Comparison of ENCODE assay signal across 10 cellular contexts in the genomic region with DNA sequence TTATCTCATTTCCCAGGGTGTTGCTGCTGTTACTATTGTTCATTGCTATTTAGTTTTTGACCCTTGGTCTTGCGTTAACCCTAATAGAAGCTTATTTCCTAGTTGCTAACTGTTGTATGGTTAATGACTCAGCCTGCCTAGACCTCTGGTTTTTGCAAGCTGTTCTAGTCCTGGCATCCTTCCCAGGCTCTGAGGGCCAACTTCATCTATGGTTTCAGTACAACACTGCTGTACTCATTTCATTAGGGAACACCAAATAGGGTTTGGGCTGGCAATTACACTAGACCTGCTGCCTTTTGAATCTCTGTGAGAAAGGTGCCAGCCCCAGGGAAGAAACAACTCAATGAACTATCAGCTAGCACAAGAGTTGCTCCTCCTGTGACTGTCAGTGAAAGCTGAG. TPM values are rescaled to one million over a fixed set of nuclear protein-coding genes. Genes with fewer than 3 reads are reported as not detected.
A peak's percentile ranks its signal among the peaks of the same experiment; 100 is the strongest.
DNase-seq lines count a peak whose midpoint lies in the region; ATAC-seq and TF ChIP-seq lines count a peak whose summit lies in the region.
"Had no signal": no experiment of that assay in that cellular context is flagged by ENCODE, and none has a peak within 500 bp of the region (broad histone marks: within the 10 kb centered on the region; RNA-seq: fewer than 3 reads in every experiment).

No MANE protein-coding gene starts in this region.

- no peaks in the 10 kb centered on the region for H3K4me1 Mint-ChIP-seq in CD4-positive, alpha-beta T cell (ENCODE audit: low read depth)
- no peaks in the 10 kb centered on the region for H3K4me1 Mint-ChIP-seq in activated CD4-positive, alpha-beta memory T cell treated with anti-CD3 and anti-CD28 coated beads, Interleukin-2, amount 10 ng/mL, durations not matched to agents 7 days and 5 days

- TF ChIP-seq CTCF in LNCaP clone FGC (IDR thresholded peaks at IDR 0.05; ENCODE audit: control insufficient read depth, extremely low read depth, insufficient read depth) (no peak), PC-3 (conservative IDR thresholded peaks at IDR 0.05; ENCODE audit: low read depth, low read length) (no peak), heart left ventricle (IDR thresholded peaks at IDR 0.05) (no peak)
- TF ChIP-seq CTCF in CD4-positive, alpha-beta T cell (IDR thresholded peaks at IDR 0.05) = no peak

- intact Hi-C loops in PC-3 (cut with micrococcal nuclease) = no loop called here
- intact Hi-C loops in heart left ventricle (cut with DNase I) = loop anchor here in 1 of 10 donors (5.0 kb wide), 1 partner anchor 190 kb away; no protein-coding TSS in a partner anchor
- intact Hi-C loops in CD4-positive, alpha-beta T cell (cut with DNase I, micrococcal nuclease) = no loop called here

- H3K4me3 ChIP-seq in LNCaP clone FGC (ENCODE audit: low read depth, low read length) (no peak overlapping the region), PC-3 (ENCODE audit: low read length) (no peak overlapping the region), heart left ventricle (no peak overlapping the region)

- H3K4me3 Mint-ChIP-seq in CD4-positive, alpha-beta T cell = no peak overlapping the region
- no peak overlapping the region for H3K4me3 Mint-ChIP-seq in activated CD4-positive, alpha-beta memory T cell treated with anti-CD3 and anti-CD28 coated beads, Interleukin-2, amount 10 ng/mL, durations not matched to agents 7 days and 5 days
- H3K4me3 Mint-ChIP-seq: activated T-helper 1 cell treated with anti-CD3 and anti-CD28 coated beads, Interleukin-12 subunit alpha, Interleukin-12 subunit beta, Interleukin-2, Interleukin-4 antibody, amounts not matched to agents 30 ng/mL and 10 ng/mL and 1 ng/mL, durations not matched to agents 14 hours and 24 hours and 36 hours had no signal

- H3K79me2 ChIP-seq in PC-3 (ENCODE audit: low read length) = no peaks in the 10 kb centered on the region

- DNase-seq in LNCaP clone FGC (ENCODE audit: low read depth) (peak; percentile 25), PC-3 (peak; percentile 8), heart left ventricle (peak; percentile 29 to 66 (median 33)), stromal cell of bone marrow (ENCODE audit: low read depth) (peak; percentile 38), NCI-H524 treated with DMSO at 0.1 percent for 48 hours (lab: John Stamatoyannopoulos, UW) (no peak)
- no peak for DNase-seq in CD4-positive, alpha-beta T cell
- DNase-seq in activated CD4-positive, alpha-beta memory T cell treated with anti-CD3 and anti-CD28 coated beads, Interleukin-2, amount 10 ng/mL, durations not matched to agents 7 days and 5 days = no peak
- DNase-seq: NCI-H187 had no signal

- H2AFZ ChIP-seq in PC-3 (ENCODE audit: low read length) = no peak overlapping the region

- H3F3A ChIP-seq in PC-3 (ENCODE audit: low read length, unreplicated experiment) = no peaks in the 10 kb centered on the region

- no peak for ATAC-seq in PC-3
- ATAC-seq in heart left ventricle = peak; percentile 56 to 71 (median 68)
- no peak for ATAC-seq in CD4-positive, alpha-beta T cell (ENCODE audit: poor library complexity)

- POLR2A ChIA-PET in PC-3 (lab: Charles Lee; ENCODE audit: unreplicated experiment) = no interaction called here
- POLR2A ChIA-PET in CD4-positive, alpha-beta T cell (lab: Charles Lee) = no interaction called here
- POLR2A ChIA-PET in activated CD4-positive, alpha-beta memory T cell treated with anti-CD3 and anti-CD28 coated beads, Interleukin-2, amount 10 ng/mL, durations not matched to agents 7 days and 5 days (lab: Charles Lee) = no interaction called here

- H3K27ac ChIP-seq in PC-3 (ENCODE audit: low read length) (no peak overlapping the region), heart left ventricle (no peak overlapping the region)
- no peak overlapping the region for H3K27ac ChIP-seq in CD4-positive, alpha-beta T cell (ENCODE audit: low read depth, low read length)

- H3K4me2 ChIP-seq in PC-3 (ENCODE audit: low read length) = no peak overlapping the region

- no peak overlapping the region for H3K27ac Mint-ChIP-seq in CD4-positive, alpha-beta T cell
- no peak overlapping the region for H3K27ac Mint-ChIP-seq in activated CD4-positive, alpha-beta memory T cell treated with anti-CD3 and anti-CD28 coated beads, Interleukin-2, amount 10 ng/mL, durations not matched to agents 7 days and 5 days
- H3K27ac Mint-ChIP-seq: activated T-helper 1 cell treated with anti-CD3 and anti-CD28 coated beads, Interleukin-12 subunit alpha, Interleukin-12 subunit beta, Interleukin-2, Interleukin-4 antibody, amounts not matched to agents 30 ng/mL and 10 ng/mL and 1 ng/mL, durations not matched to agents 14 hours and 24 hours and 36 hours had no signal

- H3K27me3 Mint-ChIP-seq in CD4-positive, alpha-beta T cell = no peaks in the 10 kb centered on the region
- H3K27me3 Mint-ChIP-seq in activated CD4-positive, alpha-beta memory T cell treated with anti-CD3 and anti-CD28 coated beads, Interleukin-2, amount 10 ng/mL, durations not matched to agents 7 days and 5 days = no peaks in the 10 kb centered on the region

- CTCF ChIA-PET in PC-3 (lab: Charles Lee) = no interaction called here
- CTCF ChIA-PET in CD4-positive, alpha-beta T cell (lab: Charles Lee) = no interaction called here
- CTCF ChIA-PET in activated CD4-positive, alpha-beta memory T cell treated with anti-CD3 and anti-CD28 coated beads, Interleukin-2, amount 10 ng/mL, durations not matched to agents 7 days and 5 days (lab: Charles Lee) = no interaction called here

- no peaks in the 10 kb centered on the region for H3K9me3 Mint-ChIP-seq in CD4-positive, alpha-beta T cell
- H3K9me3 Mint-ChIP-seq in activated CD4-positive, alpha-beta memory T cell treated with anti-CD3 and anti-CD28 coated beads, Interleukin-2, amount 10 ng/mL, durations not matched to agents 7 days and 5 days = no peaks in the 10 kb centered on the region
- H3K9me3 Mint-ChIP-seq: activated T-helper 1 cell treated with anti-CD3 and anti-CD28 coated beads, Interleukin-12 subunit alpha, Interleukin-12 subunit beta, Interleukin-2, Interleukin-4 antibody, amounts not matched to agents 30 ng/mL and 10 ng/mL and 1 ng/mL, durations not matched to agents 14 hours and 24 hours and 36 hours had no signal

- 58 to 81% (median 73%) methylated on average over 1 of the region's 1 CpG for WGBS in heart left ventricle, 4 donors

- H3K9me3 ChIP-seq in PC-3 (ENCODE audit: low read length) (no peaks in the 10 kb centered on the region), heart left ventricle (no peaks in the 10 kb centered on the region)
- H3K9me3 ChIP-seq in CD4-positive, alpha-beta T cell (ENCODE audit: control insufficient read depth, low read length) = no peaks in the 10 kb centered on the region

- H3K36me3 ChIP-seq in PC-3 (ENCODE audit: low read depth, low read length) = no peaks in the 10 kb centered on the region
- no peaks in the 10 kb centered on the region for H3K36me3 ChIP-seq in heart left ventricle

- H3K9me2 ChIP-seq in PC-3 (replicated peaks; ENCODE audit: low read length) = no peaks in the 10 kb centered on the region

- BruUV-seq in PC-3 (replicated peaks; lab: Mats Ljungman, UMichigan) = no TSS peak

- H3K27me3 ChIP-seq in PC-3 (ENCODE audit: low read length) = no peaks in the 10 kb centered on the region
- H3K27me3 ChIP-seq in heart left ventricle = no peaks in the 10 kb centered on the region
- H3K27me3 ChIP-seq in CD4-positive, alpha-beta T cell (ENCODE audit: control insufficient read depth, insufficient read depth, low read length) = no peaks in the 10 kb centered on the region

- H3K4me1 ChIP-seq in PC-3 (ENCODE audit: insufficient read depth, low read length) (no peaks in the 10 kb centered on the region), heart left ventricle (peaks cover 0 to 7% (median 0%) of the 10 kb centered on the region in 12 donors)

- no peaks in the 10 kb centered on the region for H4K20me1 ChIP-seq in PC-3 (ENCODE audit: low read length)

- no peaks in the 10 kb centered on the region for H3K36me3 Mint-ChIP-seq in CD4-positive, alpha-beta T cell (ENCODE audit: low read depth)
- H3K36me3 Mint-ChIP-seq in activated CD4-positive, alpha-beta memory T cell treated with anti-CD3 and anti-CD28 coated beads, Interleukin-2, amount 10 ng/mL, durations not matched to agents 7 days and 5 days (ENCODE audit: low read depth) = no peaks in the 10 kb centered on the region

- no peak for TF ChIP-seq POLR2A in heart left ventricle (IDR thresholded peaks at IDR 0.05)

- no peak overlapping the region for H3K9ac ChIP-seq in PC-3 (ENCODE audit: low read length)

RNA-seq across cellular contexts. Expression of a gene that starts 59.6 kb away (rescaled TPM):
- total RNA-seq in PC-3 (2014; rRNA removed) (not detected in 2 replicates), heart left ventricle (under 1 TPM in 4 of 9 donors, not detected in 5; 0.04 to 0.09 (median 0.07) TPM)
- polyA plus RNA-seq in heart left ventricle = not detected
- not detected for total RNA-seq in CD4-positive, alpha-beta T cell
- not detected for total RNA-seq in activated CD4-positive, alpha-beta memory T cell treated with anti-CD3 and anti-CD28 coated beads, Interleukin-2, amount 10 ng/mL, durations not matched to agents 7 days and 5 days
- total RNA-seq: activated T-helper 1 cell treated with anti-CD3 and anti-CD28 coated beads, Interleukin-12 subunit alpha, Interleukin-12 subunit beta, Interleukin-2, Interleukin-4 antibody, amounts not matched to agents 30 ng/mL and 10 ng/mL and 1 ng/mL, durations not matched to agents 14 hours and 24 hours and 36 hours; T-helper 2 cell treated with Interferon-gamma antibody and Interleukin-4, amounts not matched to agents 100 ng/mL and 5 ng/mL, for 36 hours had no signal

Comparison
In these comparisons a context has a peak if more than half of its experiments do, and no peak if none do; other contexts are left out.
1. DNase-seq: peak in LNCaP clone FGC (single experiment), PC-3 (single experiment), heart left ventricle (5 of 5) and stromal cell of bone marrow (single experiment); none in CD4-positive, alpha-beta T cell (0 of 10), activated CD4-positive, alpha-beta memory T cell treated with anti-CD3 and anti-CD28 coated beads, Interleukin-2, amount 10 ng/mL, durations not matched to agents 7 days and 5 days (single experiment) and NCI-H524 treated with DMSO at 0.1 percent for 48 hours (single experiment).
2. ATAC-seq: peak in heart left ventricle (4 of 4); none in PC-3 (single experiment) and CD4-positive, alpha-beta T cell (single experiment).